Comparison of ENCODE assay signal across 25 cellular contexts in the genomic region with DNA sequence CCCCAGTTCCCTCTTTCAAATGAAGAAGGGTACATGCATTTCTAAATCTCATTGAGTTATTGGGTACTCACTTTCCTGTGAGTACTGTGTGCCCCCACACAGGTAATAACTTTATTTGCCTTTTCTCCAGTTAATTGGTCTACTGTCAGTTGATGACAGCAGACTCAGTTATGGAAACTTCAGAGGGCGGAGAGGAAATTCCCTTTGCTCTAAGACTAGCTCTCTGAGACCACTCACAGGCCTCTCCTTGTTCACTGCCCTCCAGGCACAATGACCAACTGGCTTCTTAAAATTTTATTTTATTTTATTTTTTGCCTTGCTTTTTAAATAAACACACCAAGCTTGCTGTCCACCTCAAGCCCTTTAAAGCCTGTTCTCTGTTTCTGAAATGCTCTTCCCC.
"Had no signal": no experiment of that assay in that cellular context is flagged by ENCODE, and none has a peak within 500 bp of the region (broad histone marks: within the 10 kb centered on the region; RNA-seq: fewer than 3 reads in every experiment).

No MANE protein-coding gene starts in this region.

- DNase-seq: activated CD4-positive, CD25-positive, alpha-beta regulatory T cell treated with anti-CD3 and anti-CD28 coated beads, Interleukin-2, amount 50 U/mL, for 72 hours; activated CD8-positive, alpha-beta memory T cell treated with anti-CD3 and anti-CD28 coated beads, Interleukin-2, amount 10 ng/mL, durations not matched to agents 7 days and 5 days; activated effector memory CD4-positive, alpha-beta T cell treated with Interleukin-2 at 50 U/mL for 16 hours; activated naive CD4-positive, alpha-beta T cell; activated T-cell treated with anti-CD3 and anti-CD28 coated beads, Interleukin-2, amount 50 U/mL, for 48 hours; brain microvascular endothelial cell; cerebellar nuclear complex; MG63; MV-4-11; NCI-H1092 treated with DMSO at 0.1 percent for 48 hours; NCI-H1417 treated with DMSO at 0.1 percent for 48 hours; NCI-H1694; NCI-H2029; NCI-H345; NCI-H510A; NCI-H526 treated with DMSO at 0.1 percent for 48 hours; NCI-H82; RPMI8226; SK-N-SH; T-helper 1 cell; T-helper 9 cell had no signal

- H3K27ac ChIP-seq: brain microvascular endothelial cell, cardiac muscle cell had no signal

- H3K9ac ChIP-seq: SK-N-SH had no signal

- H3K4me3 ChIP-seq: cardiac muscle cell, MG63 had no signal

- ATAC-seq: activated CD8-positive, alpha-beta memory T cell treated with anti-CD3 and anti-CD28 coated beads, Interleukin-2, amount 10 ng/mL, durations not matched to agents 7 days and 5 days; Right ventricle myocardium inferior; WTC11 had no signal

- H3K36me3 ChIP-seq: brain microvascular endothelial cell, cardiac muscle cell, MG63 had no signal

- H3K9me3 ChIP-seq: MG63, SK-N-SH had no signal

- H3K27me3 ChIP-seq: brain microvascular endothelial cell, cardiac muscle cell, MG63 had no signal

- H3K4me3 Mint-ChIP-seq: activated CD8-positive, alpha-beta memory T cell treated with anti-CD3 and anti-CD28 coated beads, Interleukin-2, amount 10 ng/mL, durations not matched to agents 7 days and 5 days; activated naive CD4-positive, alpha-beta T cell treated with anti-CD3 and anti-CD28 coated beads, Interleukin-2, amount 50 U/mL, for 24 hours; WTC11 had no signal

- H3K4me2 ChIP-seq: SK-N-SH had no signal

- H3K36me3 Mint-ChIP-seq: WTC11 had no signal

- H3K27me3 Mint-ChIP-seq: activated CD8-positive, alpha-beta memory T cell treated with anti-CD3 and anti-CD28 coated beads, Interleukin-2, amount 10 ng/mL, durations not matched to agents 7 days and 5 days; activated naive CD4-positive, alpha-beta T cell treated with anti-CD3 and anti-CD28 coated beads, Interleukin-2, amount 50 U/mL, for 24 hours had no signal

- H3K27ac Mint-ChIP-seq: activated CD8-positive, alpha-beta memory T cell treated with anti-CD3 and anti-CD28 coated beads, Interleukin-2, amount 10 ng/mL, durations not matched to agents 7 days and 5 days; WTC11 had no signal

- H3K9me3 Mint-ChIP-seq: activated naive CD4-positive, alpha-beta T cell treated with anti-CD3 and anti-CD28 coated beads, Interleukin-2, amount 50 U/mL, for 24 hours had no signal
